8 cellular contexts compared by ENCODE assay signal in the genomic region with DNA sequence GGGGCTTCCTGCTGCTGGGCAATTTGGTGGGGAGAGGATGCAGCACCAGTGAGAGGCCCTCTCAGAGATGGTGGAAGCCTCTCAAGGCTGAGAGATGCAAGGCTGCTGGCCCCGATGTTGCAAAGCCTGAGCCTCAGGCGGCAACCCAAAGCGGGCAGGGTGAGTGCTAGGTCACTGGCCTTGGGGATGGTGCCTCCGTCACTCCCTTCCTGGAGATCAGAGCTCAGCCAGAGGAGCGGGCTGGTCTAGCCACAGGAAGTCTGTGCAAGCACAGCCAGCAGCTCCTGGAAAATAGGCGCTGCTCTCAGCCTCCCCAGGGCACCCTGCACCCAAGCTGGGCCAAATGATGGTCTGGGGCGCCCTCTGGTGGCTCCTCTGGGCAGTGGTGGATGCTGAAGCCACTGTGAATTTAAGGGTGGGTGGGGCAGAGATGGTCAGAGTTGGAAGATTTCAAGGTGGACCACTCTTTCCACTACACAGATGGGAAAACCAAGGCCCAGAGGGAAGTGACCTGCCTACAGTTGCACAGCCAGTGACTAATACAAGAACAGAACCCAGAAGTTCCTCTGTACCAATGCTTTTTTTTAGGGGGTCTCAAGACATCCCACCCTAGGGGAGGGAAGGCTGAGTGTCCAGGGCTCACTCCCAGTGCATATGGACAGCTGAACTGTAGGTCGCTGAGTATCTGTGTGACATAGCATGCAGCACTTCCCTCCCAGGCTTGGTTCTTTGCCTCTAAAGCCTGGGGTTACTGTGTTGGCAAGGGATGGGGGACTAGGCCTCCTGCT. TPM values are rescaled to one million over a fixed set of nuclear protein-coding genes. Genes with fewer than 3 reads are reported as not detected.
DNase-seq lines count a peak whose midpoint lies in the region; ATAC-seq, FAIRE-seq and TF ChIP-seq lines count a peak whose summit lies in the region.

No MANE protein-coding gene starts in this region.

- H3K4me1 ChIP-seq in RWPE2 (ENCODE audit: insufficient read depth, poor library complexity, severe bottlenecking) (no peaks in the 10 kb centered on the region), neuronal stem cell (ENCODE audit: control insufficient read depth in 2 of 2, insufficient read depth in 1 of 2, low read depth in 1 of 2, low read length in 2 of 2) (peaks cover 2% of the 10 kb centered on the region in 2 donors)

- H4K91ac ChIP-seq in neuronal stem cell (ENCODE audit: low read depth, low read length, poor library complexity), result no peak overlapping the region

- H3K27me3 ChIP-seq in RWPE2 (ENCODE audit: insufficient read depth, poor library complexity, severe bottlenecking) (no peaks in the 10 kb centered on the region), neuronal stem cell (ENCODE audit: control insufficient read depth in 3 of 3, insufficient read depth in 3 of 3, low read depth in 1 of 3, low read length in 3 of 3) (peaks cover 0 to 16% (median 0%) of the 10 kb centered on the region in 3 experiments)

- no peak overlapping the region for H3K9ac ChIP-seq in neuronal stem cell (ENCODE audit: low read depth, low read length, poor library complexity)

- H3K23ac ChIP-seq in neuronal stem cell (ENCODE audit: low read depth, low read length, poor library complexity), result no peak overlapping the region

- H3K9me3 ChIP-seq in RWPE2 (ENCODE audit: severe bottlenecking) (no peaks in the 10 kb centered on the region), neuronal stem cell (replicated peaks in 1 of 2; ENCODE audit: control insufficient read depth in 2 of 2, insufficient read depth in 1 of 2, low read depth in 1 of 2, low read length in 2 of 2) (no peaks in the 10 kb centered on the region)

- peak overlapping the region; percentile 85 for H2AFZ ChIP-seq in neuronal stem cell (ENCODE audit: low read length)

- H2BK15ac ChIP-seq in neuronal stem cell (ENCODE audit: low read length), result peak overlapping the region; percentile 13

- H2AK5ac ChIP-seq in neuronal stem cell (ENCODE audit: low read depth, low read length), result peak overlapping the region; percentile 59

- no peaks in the 10 kb centered on the region for H3K4me1 Mint-ChIP-seq in activated T-helper 17 cell treated with anti-CD3 and anti-CD28 coated beads, Interleukin-2, amount 50 U/mL, for 72 hours

- H3K9me3 Mint-ChIP-seq in activated T-helper 17 cell treated with anti-CD3 and anti-CD28 coated beads, Interleukin-2, amount 50 U/mL, for 72 hours, result no peaks in the 10 kb centered on the region

- H3K27ac ChIP-seq in 22Rv1, result no peak overlapping the region
- H3K27ac ChIP-seq in RWPE2 (ENCODE audit: poor library complexity, severe bottlenecking), result no peak overlapping the region
- no peak overlapping the region for H3K27ac ChIP-seq in neuronal stem cell (replicated peaks; ENCODE audit: low read length)

- peak overlapping the region; percentile 73 for H3K18ac ChIP-seq in neuronal stem cell (ENCODE audit: low read length)

- no peak overlapping the region for H2BK120ac ChIP-seq in neuronal stem cell (ENCODE audit: low read depth, low read length)

- no CpG with 5 or more reads among the region's 8 CpGs for WGBS in neuronal stem cell (ENCODE audit: extremely low coverage in 2 of 2, insufficient read length in 2 of 2, insufficient replicate concordance in 1 of 2), 2 donors

- ATAC-seq in RWPE2 (ENCODE audit: low read depth), result peak; percentile 94
- ATAC-seq in activated T-helper 17 cell treated with anti-CD3 and anti-CD28 coated beads, Interleukin-2, amount 50 U/mL, for 72 hours (replicated peaks), result peak; percentile 98

- H3K36me3 Mint-ChIP-seq in activated T-helper 17 cell treated with anti-CD3 and anti-CD28 coated beads, Interleukin-2, amount 50 U/mL, for 72 hours (ENCODE audit: low read depth), result no peaks in the 10 kb centered on the region

- H4K8ac ChIP-seq in neuronal stem cell (ENCODE audit: low read depth, low read length), result peak overlapping the region; percentile 53

- no peaks in the 10 kb centered on the region for H3K27me3 Mint-ChIP-seq in activated T-helper 17 cell treated with anti-CD3 and anti-CD28 coated beads, Interleukin-2, amount 50 U/mL, for 72 hours

- H3K27ac Mint-ChIP-seq in activated T-helper 17 cell treated with anti-CD3 and anti-CD28 coated beads, Interleukin-2, amount 50 U/mL, for 72 hours, result no peak overlapping the region

- DNase-seq in GM12892 (ENCODE audit: insufficient read length), result peak; percentile 85
- DNase-seq in Kasumi-1 (lab: John Stamatoyannopoulos, UW), result peak; percentile 88 to 90
- DNase-seq in RWPE2 (ENCODE audit: low spot score), result peak; percentile 87
- DNase-seq in fibroblast of pulmonary artery (ENCODE audit: low read depth), result peak; percentile 84
- peak; percentile 75 for DNase-seq in neuronal stem cell (ENCODE audit: low spot score)
- DNase-seq in stromal cell of bone marrow (ENCODE audit: low read depth), result peak; percentile 63

- H3K4me3 ChIP-seq in RWPE2 (ENCODE audit: severe bottlenecking) (no peak overlapping the region), fibroblast of pulmonary artery (replicated peaks; ENCODE audit: low read depth, low read length) (no peak overlapping the region), neuronal stem cell (ENCODE audit: low read length in 2 of 2) (no peak overlapping the region)

- no peak overlapping the region for H3K4me2 ChIP-seq in neuronal stem cell (ENCODE audit: insufficient read depth, low read length, poor library complexity, severe bottlenecking)

- H3K36me3 ChIP-seq in RWPE2 (ENCODE audit: low read depth), result no peaks in the 10 kb centered on the region
- no peaks in the 10 kb centered on the region for H3K36me3 ChIP-seq in neuronal stem cell (replicated peaks in 1 of 2; ENCODE audit: control insufficient read depth in 2 of 2, insufficient read depth in 2 of 2, low read length in 2 of 2)

- no peak overlapping the region for H3K14ac ChIP-seq in neuronal stem cell (ENCODE audit: low read length)

- TF ChIP-seq CTCF in 22Rv1 (IDR thresholded peaks at IDR 0.05), result peak; percentile 86
- peak; percentile 100 for TF ChIP-seq CTCF in RWPE2 (IDR thresholded peaks at IDR 0.05; ENCODE audit: poor library complexity, severe bottlenecking)
- TF ChIP-seq CTCF in fibroblast of pulmonary artery (IDR thresholded peaks at IDR 0.05; ENCODE audit: low read length, missing control alignments), result peak; percentile 89

- no peak overlapping the region for H2BK5ac ChIP-seq in neuronal stem cell (ENCODE audit: low read length)

- no peak for TF ChIP-seq POLR2A in GM12892 (IDR thresholded peaks at IDR 0.05; ENCODE audit: low read depth, low read length)

- no peak overlapping the region for H3K4ac ChIP-seq in neuronal stem cell (ENCODE audit: low read length)

- no peaks in the 10 kb centered on the region for H3K79me1 ChIP-seq in neuronal stem cell (ENCODE audit: low read depth, low read length)

- no peak overlapping the region for H2BK12ac ChIP-seq in neuronal stem cell (ENCODE audit: low read length)

- FAIRE-seq in GM12892 (lab: Jason Lieb, UNC), result peak; percentile 82

- H3K4me3 Mint-ChIP-seq in activated T-helper 17 cell treated with anti-CD3 and anti-CD28 coated beads, Interleukin-2, amount 50 U/mL, for 72 hours, result no peak overlapping the region

RNA-seq across cellular contexts. Expression of a gene that starts 20.8 kb away (rescaled TPM):
- polyA plus RNA-seq in GM12892 (2012; ENCODE audit: missing spikeins), result not detected
- total RNA-seq in activated T-helper 17 cell treated with anti-CD3 and anti-CD28 coated beads, Interleukin-2, amount 50 U/mL, for 72 hours, result under 1 TPM in 1 of 2 donors, not detected in 1; 0.05 TPM
- polyA plus RNA-seq in neuronal stem cell (2013, experiment 1 of 2), result 0.21 TPM
- polyA plus RNA-seq in neuronal stem cell (2013, experiment 2 of 2), result 0.18 TPM
